Comparison of ENCODE assay signal across 1 cellular context in the genomic region with DNA sequence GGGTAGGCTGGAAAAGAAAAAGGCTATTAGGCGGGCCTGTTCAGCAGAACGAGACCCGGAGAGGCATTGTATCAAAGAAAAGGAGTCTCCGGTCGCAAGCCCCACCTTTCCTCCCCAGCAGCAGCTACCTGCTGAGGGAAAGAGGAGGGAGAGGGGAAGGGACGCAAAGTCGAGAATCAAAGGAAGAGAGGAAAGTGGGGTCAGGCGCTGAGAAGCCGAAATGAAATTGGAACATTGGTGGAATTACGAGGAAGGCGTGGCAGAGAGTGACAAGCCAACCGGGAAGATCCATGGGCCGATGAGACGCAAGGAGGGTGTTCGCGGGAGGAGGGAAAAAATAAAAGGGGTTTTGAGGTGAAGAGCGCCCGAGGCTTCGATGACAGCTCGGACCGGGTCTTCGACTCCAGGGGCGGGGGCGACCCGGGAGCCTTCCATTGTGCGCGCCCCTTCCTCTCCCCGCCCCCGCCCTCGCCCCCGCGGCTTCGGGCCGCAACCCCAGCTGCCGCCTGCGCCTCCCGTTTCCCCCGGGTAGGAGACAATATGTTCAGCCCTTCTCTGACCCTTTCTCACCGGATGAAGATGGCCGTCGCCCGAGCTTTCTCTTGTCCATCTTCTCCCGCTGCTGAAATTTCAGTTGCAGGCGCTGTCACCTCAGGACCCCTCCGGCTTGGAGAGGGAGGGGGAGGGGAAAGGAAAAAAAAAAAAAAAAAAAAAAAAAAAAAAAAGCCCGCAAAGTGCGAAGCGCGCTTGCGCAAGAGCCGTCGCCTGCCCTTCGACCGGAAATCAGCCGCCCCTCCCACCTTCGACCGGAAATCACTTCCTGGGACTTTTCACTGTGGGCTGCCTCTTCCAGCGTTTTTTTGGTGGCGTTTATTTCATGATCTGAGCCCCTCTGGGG.
A peak's percentile ranks its signal among the peaks of the same experiment; 100 is the strongest.
TF ChIP-seq lines count a peak whose summit lies in the region.

Gene SENP7 (minus strand): TSS at position 692 of the 898 bp plus-strand sequence. CDS start 82 bp downstream, at position 610.

TF ChIP-seq in HepG2, 621 proteins besides CTCF, POLR2A, EP300 and RAD21 (continued from another document and continues in another):
- TF ChIP-seq PHB2 (IDR thresholded peaks at IDR 0.05; ENCODE audit: partially characterized antibody) (no peak), ZNF883 (CRISPR knock-in tag; IDR thresholded peaks at IDR 0.05; ENCODE audit: not compliant biosample characterization) (no peak), ZNF576 (CRISPR knock-in tag; IDR thresholded peaks at IDR 0.05) (no peak), ZNF644 (CRISPR knock-in tag; IDR thresholded peaks at IDR 0.05; ENCODE audit: low read depth) (no peak), PITX1 (CRISPR knock-in tag; IDR thresholded peaks at IDR 0.05) (no peak), SP1 (IDR thresholded peaks at IDR 0.05) (no peak), SP1 (CRISPR knock-in tag; IDR thresholded peaks at IDR 0.05) (no peak), ZNF367 (CRISPR knock-in tag; IDR thresholded peaks at IDR 0.05; ENCODE audit: borderline replicate concordance) (no peak), ATRX (CRISPR knock-in tag; IDR thresholded peaks at IDR 0.05; ENCODE audit: borderline replicate concordance) (no peak), STAG1 (CRISPR knock-in tag; IDR thresholded peaks at IDR 0.05) (no peak), RXRB (CRISPR knock-in tag; IDR thresholded peaks at IDR 0.05; ENCODE audit: borderline replicate concordance) (no peak), ZFYVE20 (CRISPR knock-in tag; IDR thresholded peaks at IDR 0.05; ENCODE audit: borderline replicate concordance, low read depth) (no peak), SALL2 (CRISPR knock-in tag; IDR thresholded peaks at IDR 0.05) (no peak), ZFP1 (CRISPR knock-in tag; IDR thresholded peaks at IDR 0.05) (no peak), SP2 (CRISPR knock-in tag; IDR thresholded peaks at IDR 0.05) (no peak), NFKB2 (CRISPR knock-in tag; IDR thresholded peaks at IDR 0.05; ENCODE audit: borderline replicate concordance) (peak; percentile 72; the same call in 1 of the 2 replicates), CREM (IDR thresholded peaks at IDR 0.05) (peak; percentile 46), CREM (CRISPR knock-in tag; IDR thresholded peaks at IDR 0.05) (no peak), AHR (CRISPR knock-in tag; IDR thresholded peaks at IDR 0.05) (no peak), KAT8 (CRISPR knock-in tag; IDR thresholded peaks at IDR 0.05) (peak; percentile 86; the same call in 1 of the 2 replicates), FOXK2 (IDR thresholded peaks at IDR 0.05) (no peak), ZNF552 (CRISPR knock-in tag; IDR thresholded peaks at IDR 0.05; ENCODE audit: borderline replicate concordance) (no peak), KDM3A (CRISPR knock-in tag; IDR thresholded peaks at IDR 0.05; ENCODE audit: low read depth) (0 out of 2 replicates have a peak, but pooled peaks have one; percentile 37), U2AF2 (IDR thresholded peaks at IDR 0.05; ENCODE audit: low read depth, low read length) (no peak), ZNF17 (CRISPR knock-in tag; IDR thresholded peaks at IDR 0.05) (no peak), HIVEP1 (CRISPR knock-in tag; IDR thresholded peaks at IDR 0.05) (no peak), RORA (CRISPR knock-in tag; IDR thresholded peaks at IDR 0.05) (no peak), IRF9 (CRISPR knock-in tag; IDR thresholded peaks at IDR 0.05; ENCODE audit: borderline replicate concordance) (no peak), NPAS2 (CRISPR knock-in tag; IDR thresholded peaks at IDR 0.05; ENCODE audit: borderline replicate concordance) (no peak), TMF1 (CRISPR knock-in tag; IDR thresholded peaks at IDR 0.05; ENCODE audit: low read depth) (no peak), ZBTB38 (CRISPR knock-in tag; IDR thresholded peaks at IDR 0.05) (no peak), ZNF362 (CRISPR knock-in tag; IDR thresholded peaks at IDR 0.05; ENCODE audit: borderline replicate concordance) (peak; percentile 98), ZFP62 (CRISPR knock-in tag; IDR thresholded peaks at IDR 0.05) (no peak), ZNF792 (CRISPR knock-in tag; IDR thresholded peaks at IDR 0.05) (no peak), PLRG1 (conservative IDR thresholded peaks at IDR 0.05) (no peak), LCORL (IDR thresholded peaks at IDR 0.05) (no peak), LCORL (CRISPR knock-in tag; IDR thresholded peaks at IDR 0.05) (0 out of 2 replicates have a peak, but pooled peaks have one; percentile 18), HOXA3 (CRISPR knock-in tag; IDR thresholded peaks at IDR 0.05) (peak; percentile 57; the same call in 1 of the 2 replicates), ZNF816 (CRISPR knock-in tag; IDR thresholded peaks at IDR 0.05; ENCODE audit: borderline replicate concordance) (0 out of 2 replicates have a peak, but pooled peaks have one; percentile 76), KDM5A (IDR thresholded peaks at IDR 0.05; ENCODE audit: borderline replicate concordance, low read length) (peak; percentile 80; the same call in 1 of the 2 replicates), ZNF549 (CRISPR knock-in tag; IDR thresholded peaks at IDR 0.05) (no peak), HES4 (CRISPR knock-in tag; IDR thresholded peaks at IDR 0.05; ENCODE audit: borderline replicate concordance) (peak; percentile 58; the same call in 1 of the 2 replicates), IKZF4 (CRISPR knock-in tag; IDR thresholded peaks at IDR 0.05; ENCODE audit: borderline replicate concordance, low read depth, not compliant biosample characterization) (peak; percentile 31), ZNF496 (CRISPR knock-in tag; IDR thresholded peaks at IDR 0.05; ENCODE audit: insufficient replicate concordance) (no peak), NFIC (IDR thresholded peaks at IDR 0.05; ENCODE audit: low read length) (peak; percentile 55; the same call in 1 of the 2 replicates), GABPA (IDR thresholded peaks at IDR 0.05; ENCODE audit: low read depth, low read length) (peak; percentile 76), GABPA (CRISPR knock-in tag; IDR thresholded peaks at IDR 0.05; ENCODE audit: low read depth) (peak; percentile 94), MED8 (CRISPR knock-in tag; IDR thresholded peaks at IDR 0.05; ENCODE audit: insufficient replicate concordance) (peak; percentile 32)
- TF ChIP-seq, protein P1, sequence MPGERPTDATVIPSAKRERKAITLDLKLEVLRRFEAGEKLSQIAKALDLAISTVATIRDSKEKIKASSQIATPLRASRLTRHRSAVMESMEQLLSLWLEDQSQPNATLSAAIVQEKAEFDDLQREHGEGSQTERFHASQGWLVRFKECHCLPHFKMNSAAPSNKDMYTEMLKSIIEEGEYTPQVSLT (CRISPR knock-in tag; IDR thresholded peaks at IDR 0.05; ENCODE audit: borderline replicate concordance, low read depth) = no peak
- TF ChIP-seq, protein P2, sequence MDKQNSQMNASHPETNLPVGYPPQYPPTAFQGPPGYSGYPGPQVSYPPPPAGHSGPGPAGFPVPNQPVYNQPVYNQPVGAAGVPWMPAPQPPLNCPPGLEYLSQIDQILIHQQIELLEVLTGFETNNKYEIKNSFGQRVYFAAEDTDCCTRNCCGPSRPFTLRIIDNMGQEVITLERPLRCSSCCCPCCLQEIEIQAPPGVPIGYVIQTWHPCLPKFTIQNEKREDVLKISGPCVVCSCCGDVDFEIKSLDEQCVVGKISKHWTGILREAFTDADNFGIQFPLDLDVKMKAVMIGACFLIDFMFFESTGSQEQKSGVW (CRISPR knock-in tag; IDR thresholded peaks at IDR 0.05; ENCODE audit: borderline replicate concordance) = no peak
- TF ChIP-seq, protein P3, sequence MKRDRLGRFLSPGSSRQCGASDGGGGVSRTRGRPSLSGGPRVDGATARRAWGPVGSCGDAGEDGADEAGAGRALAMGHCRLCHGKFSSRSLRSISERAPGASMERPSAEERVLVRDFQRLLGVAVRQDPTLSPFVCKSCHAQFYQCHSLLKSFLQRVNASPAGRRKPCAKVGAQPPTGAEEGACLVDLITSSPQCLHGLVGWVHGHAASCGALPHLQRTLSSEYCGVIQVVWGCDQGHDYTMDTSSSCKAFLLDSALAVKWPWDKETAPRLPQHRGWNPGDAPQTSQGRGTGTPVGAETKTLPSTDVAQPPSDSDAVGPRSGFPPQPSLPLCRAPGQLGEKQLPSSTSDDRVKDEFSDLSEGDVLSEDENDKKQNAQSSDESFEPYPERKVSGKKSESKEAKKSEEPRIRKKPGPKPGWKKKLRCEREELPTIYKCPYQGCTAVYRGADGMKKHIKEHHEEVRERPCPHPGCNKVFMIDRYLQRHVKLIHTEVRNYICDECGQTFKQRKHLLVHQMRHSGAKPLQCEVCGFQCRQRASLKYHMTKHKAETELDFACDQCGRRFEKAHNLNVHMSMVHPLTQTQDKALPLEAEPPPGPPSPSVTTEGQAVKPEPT (CRISPR knock-in tag; IDR thresholded peaks at IDR 0.05; ENCODE audit: low read depth) = no peak
- TF ChIP-seq, protein P4, sequence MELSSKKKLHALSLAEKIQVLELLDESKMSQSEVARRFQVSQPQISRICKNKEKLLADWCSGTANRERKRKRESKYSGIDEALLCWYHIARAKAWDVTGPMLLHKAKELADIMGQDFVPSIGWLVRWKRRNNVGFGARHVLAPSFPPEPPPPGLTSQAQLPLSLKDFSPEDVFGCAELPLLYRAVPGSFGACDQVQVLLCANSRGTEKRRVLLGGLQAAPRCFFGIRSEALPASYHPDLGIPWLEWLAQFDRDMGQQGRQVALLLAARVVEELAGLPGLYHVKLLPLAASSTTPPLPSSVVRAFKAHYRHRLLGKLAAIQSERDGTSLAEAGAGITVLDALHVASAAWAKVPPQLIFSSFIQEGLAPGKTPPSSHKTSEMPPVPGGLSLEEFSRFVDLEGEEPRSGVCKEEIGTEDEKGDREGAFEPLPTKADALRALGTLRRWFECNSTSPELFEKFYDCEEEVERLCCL (CRISPR knock-in tag; IDR thresholded peaks at IDR 0.05; ENCODE audit: borderline replicate concordance) = no peak
- TF ChIP-seq, protein P5, sequence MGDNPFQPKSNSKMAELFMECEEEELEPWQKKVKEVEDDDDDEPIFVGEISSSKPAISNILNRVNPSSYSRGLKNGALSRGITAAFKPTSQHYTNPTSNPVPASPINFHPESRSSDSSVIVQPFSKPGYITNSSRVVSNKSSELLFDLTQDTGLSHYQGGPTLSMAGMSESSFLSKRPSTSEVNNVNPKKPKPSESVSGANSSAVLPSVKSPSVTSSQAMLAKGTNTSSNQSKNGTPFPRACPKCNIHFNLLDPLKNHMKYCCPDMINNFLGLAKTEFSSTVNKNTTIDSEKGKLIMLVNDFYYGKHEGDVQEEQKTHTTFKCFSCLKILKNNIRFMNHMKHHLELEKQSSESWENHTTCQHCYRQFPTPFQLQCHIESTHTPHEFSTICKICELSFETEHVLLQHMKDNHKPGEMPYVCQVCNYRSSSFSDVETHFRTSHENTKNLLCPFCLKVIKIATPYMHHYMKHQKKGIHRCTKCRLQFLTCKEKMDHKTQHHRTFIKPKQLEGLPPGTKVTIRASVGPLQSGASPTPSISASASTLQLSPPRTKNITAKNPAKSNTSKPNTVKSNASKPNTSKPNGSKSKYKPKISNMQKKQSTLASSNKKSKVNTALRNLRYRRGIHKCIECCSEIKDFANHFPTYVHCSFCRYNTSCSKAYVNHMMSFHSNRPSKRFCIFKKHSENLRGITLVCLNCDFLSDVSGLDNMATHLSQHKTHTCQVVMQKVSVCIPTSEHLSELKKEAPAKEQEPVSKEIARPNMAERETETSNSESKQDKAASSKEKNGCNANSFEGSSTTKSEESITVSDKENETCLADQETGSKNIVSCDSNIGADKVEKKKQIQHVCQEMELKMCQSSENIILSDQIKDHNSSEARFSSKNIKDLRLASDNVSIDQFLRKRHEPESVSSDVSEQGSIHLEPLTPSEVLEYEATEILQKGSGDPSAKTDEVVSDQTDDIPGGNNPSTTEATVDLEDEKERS (CRISPR knock-in tag; IDR thresholded peaks at IDR 0.05) = no peak
- TF ChIP-seq, protein P6, sequence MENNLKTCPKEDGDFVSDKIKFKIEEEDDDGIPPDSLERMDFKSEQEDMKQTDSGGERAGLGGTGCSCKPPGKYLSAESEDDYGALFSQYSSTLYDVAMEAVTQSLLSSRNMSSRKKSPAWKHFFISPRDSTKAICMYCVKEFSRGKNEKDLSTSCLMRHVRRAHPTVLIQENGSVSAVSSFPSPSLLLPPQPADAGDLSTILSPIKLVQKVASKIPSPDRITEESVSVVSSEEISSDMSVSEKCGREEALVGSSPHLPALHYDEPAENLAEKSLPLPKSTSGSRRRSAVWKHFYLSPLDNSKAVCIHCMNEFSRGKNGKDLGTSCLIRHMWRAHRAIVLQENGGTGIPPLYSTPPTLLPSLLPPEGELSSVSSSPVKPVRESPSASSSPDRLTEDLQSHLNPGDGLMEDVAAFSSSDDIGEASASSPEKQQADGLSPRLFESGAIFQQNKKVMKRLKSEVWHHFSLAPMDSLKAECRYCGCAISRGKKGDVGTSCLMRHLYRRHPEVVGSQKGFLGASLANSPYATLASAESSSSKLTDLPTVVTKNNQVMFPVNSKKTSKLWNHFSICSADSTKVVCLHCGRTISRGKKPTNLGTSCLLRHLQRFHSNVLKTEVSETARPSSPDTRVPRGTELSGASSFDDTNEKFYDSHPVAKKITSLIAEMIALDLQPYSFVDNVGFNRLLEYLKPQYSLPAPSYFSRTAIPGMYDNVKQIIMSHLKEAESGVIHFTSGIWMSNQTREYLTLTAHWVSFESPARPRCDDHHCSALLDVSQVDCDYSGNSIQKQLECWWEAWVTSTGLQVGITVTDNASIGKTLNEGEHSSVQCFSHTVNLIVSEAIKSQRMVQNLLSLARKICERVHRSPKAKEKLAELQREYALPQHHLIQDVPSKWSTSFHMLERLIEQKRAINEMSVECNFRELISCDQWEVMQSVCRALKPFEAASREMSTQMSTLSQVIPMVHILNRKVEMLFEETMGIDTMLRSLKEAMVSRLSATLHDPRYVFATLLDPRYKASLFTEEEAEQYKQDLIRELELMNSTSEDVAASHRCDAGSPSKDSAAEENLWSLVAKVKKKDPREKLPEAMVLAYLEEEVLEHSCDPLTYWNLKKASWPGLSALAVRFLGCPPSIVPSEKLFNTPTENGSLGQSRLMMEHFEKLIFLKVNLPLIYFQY (CRISPR knock-in tag; IDR thresholded peaks at IDR 0.05; ENCODE audit: borderline replicate concordance) = no peak
